ENCODE assay signal across 12 cellular contexts in the genomic region with DNA sequence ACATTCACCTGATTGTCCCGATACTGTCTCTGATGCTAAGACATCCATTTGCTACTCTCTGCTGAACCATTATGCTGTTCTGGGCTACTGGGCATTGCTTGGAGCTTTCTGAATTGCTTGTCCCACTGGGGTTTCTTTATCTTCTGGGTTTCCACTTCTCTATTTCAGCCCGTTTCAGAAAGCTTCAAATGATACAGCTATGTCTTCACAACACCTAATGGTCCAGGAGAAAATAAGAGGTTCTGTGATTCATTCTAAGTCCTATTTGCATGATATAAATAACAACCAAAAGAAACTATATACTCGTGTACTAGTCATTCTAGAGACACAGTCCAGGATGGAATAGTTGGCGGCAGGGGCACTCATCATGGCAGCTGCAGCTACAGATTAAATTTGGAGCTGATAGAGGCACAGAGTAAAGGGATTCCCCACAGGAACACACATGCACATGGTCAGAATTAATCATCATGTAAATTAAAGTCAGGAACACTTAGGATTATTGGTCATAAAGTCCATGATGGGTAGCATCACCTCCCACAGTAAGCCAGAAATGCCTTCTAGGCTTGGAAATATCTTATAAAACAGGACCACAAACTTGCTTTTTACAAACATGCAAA. TPM values are rescaled to one million over a fixed set of nuclear protein-coding genes. Genes with fewer than 3 reads are reported as not detected.
A peak's percentile ranks its signal among the peaks of the same experiment; 100 is the strongest.
DNase-seq lines count a peak whose midpoint lies in the region; ATAC-seq and TF ChIP-seq lines count a peak whose summit lies in the region.
"Had no signal": no experiment of that assay in that cellular context is flagged by ENCODE, and none has a peak within 500 bp of the region (broad histone marks: within the 10 kb centered on the region; RNA-seq: fewer than 3 reads in every experiment).

No MANE protein-coding gene starts in this region.

- intact Hi-C loops in Right ventricle myocardium superior (cut with DNase I): no loop called here

- H3K4me3 ChIP-seq in GM12865 (ENCODE audit: low read depth, low read length): no peak overlapping the region
- H3K4me3 ChIP-seq: body of pancreas had no signal

- DNase-seq in GM12865 (ENCODE audit: low read depth) (peak; percentile 57), chondrocyte (ENCODE audit: low spot score) (no peak), Right ventricle myocardium superior (no peak), OCI-M1 (lab: John Stamatoyannopoulos, UW) (no peak), NCI-H2029 treated with DMSO at 0.1 percent for 48 hours (lab: John Stamatoyannopoulos, UW) (no peak)
- DNase-seq: activated CD8-positive, alpha-beta memory T cell treated with anti-CD3 and anti-CD28 coated beads, Interleukin-2, amount 50 U/mL, for 48 hours; body of pancreas; stimulated activated naive CD4-positive, alpha-beta T cell treated with Interleukin-2 at 50 U/mL for 16 hours had no signal

- H3K27me3 Mint-ChIP-seq in chondrocyte (ENCODE audit: low read depth): peaks cover 32% of the 10 kb centered on the region

- H3K4me3 Mint-ChIP-seq in chondrocyte (ENCODE audit: unreplicated experiment): no peak overlapping the region
- H3K4me3 Mint-ChIP-seq: nephron had no signal

- no peak for TF ChIP-seq CTCF in GM12865 (IDR thresholded peaks at IDR 0.05; ENCODE audit: insufficient read depth, low read depth, low read length, missing control alignments)
- TF ChIP-seq CTCF in chondrocyte (IDR thresholded peaks at IDR 0.05): no peak

- H3K27ac Mint-ChIP-seq in chondrocyte (ENCODE audit: unreplicated experiment): no peak overlapping the region
- H3K27ac Mint-ChIP-seq: nephron had no signal

- H3K9me3 Mint-ChIP-seq in chondrocyte (ENCODE audit: low read depth): no peaks in the 10 kb centered on the region
- H3K9me3 Mint-ChIP-seq: nephron had no signal

- ATAC-seq in GM19351 (IDR thresholded peaks at IDR 0.05; ENCODE audit: unreplicated experiment) (peak; percentile 83), HG02759 (IDR thresholded peaks at IDR 0.05; ENCODE audit: unreplicated experiment) (peak; percentile 91), HG03457 (IDR thresholded peaks at IDR 0.05; ENCODE audit: unreplicated experiment) (peak; percentile 71), Right ventricle myocardium superior (ENCODE audit: poor library complexity) (no peak)
- ATAC-seq: body of pancreas had no signal

- no peaks in the 10 kb centered on the region for H3K36me3 Mint-ChIP-seq in chondrocyte (ENCODE audit: low read depth)

- no peaks in the 10 kb centered on the region for H3K4me1 Mint-ChIP-seq in chondrocyte (ENCODE audit: low read depth)

RNA-seq across cellular contexts. Expression of gene SCEL, which starts 33.3 kb away (rescaled TPM):
- total RNA-seq in chondrocyte (not detected in 3 replicates), Right ventricle myocardium superior (not detected)
- total RNA-seq: body of pancreas had no signal
